ENCODE assay signal across 27 cellular contexts in genomic region chr12:67085699-67086098, GRCh38.
A peak's percentile ranks its signal among the peaks of the same experiment; 100 is the strongest.
DNase-seq lines count a peak whose midpoint lies in the region; ATAC-seq and TF ChIP-seq lines count a peak whose summit lies in the region.
"Had no signal": no experiment of that assay in that cellular context is flagged by ENCODE, and none has a peak within 500 bp of the region (broad histone marks: within the 10 kb centered on the region; RNA-seq: fewer than 3 reads in every experiment).

No MANE protein-coding gene starts in this region.

- peak overlapping the region; percentile 44 for H2AFZ ChIP-seq in neural progenitor cell (replicated peaks)

- H3K27ac Mint-ChIP-seq in neural progenitor cell, result no peak overlapping the region
- H3K27ac Mint-ChIP-seq: CD4-positive, alpha-beta memory T cell had no signal

- H3K27me3 ChIP-seq in neural progenitor cell, result no peaks in the 10 kb centered on the region
- peaks cover 0 to 43% (median 5%) of the 10 kb centered on the region in 9 donors for H3K27me3 ChIP-seq in heart left ventricle
- H3K27me3 ChIP-seq: SJCRH30 had no signal

- 73 to 78% (median 76%) methylated on average over 2 of the region's 2 CpGs for WGBS in heart left ventricle, 4 donors

- no peaks in the 10 kb centered on the region for H3K9me3 Mint-ChIP-seq in neural progenitor cell
- H3K9me3 Mint-ChIP-seq: CD4-positive, alpha-beta memory T cell had no signal

- TF ChIP-seq CTCF in LNCaP clone FGC (IDR thresholded peaks at IDR 0.05; ENCODE audit: control insufficient read depth, extremely low read depth, insufficient read depth), result no peak
- TF ChIP-seq CTCF in VCaP (conservative IDR thresholded peaks at IDR 0.05), result no peak
- TF ChIP-seq CTCF in neural progenitor cell (IDR thresholded peaks at IDR 0.05), result no peak
- TF ChIP-seq CTCF in heart left ventricle (IDR thresholded peaks at IDR 0.05), result no peak

- no peaks in the 10 kb centered on the region for H3K79me2 ChIP-seq in neural progenitor cell (ENCODE audit: low read depth)

- H3K4me3 Mint-ChIP-seq in neural progenitor cell, result no peak overlapping the region
- H3K4me3 Mint-ChIP-seq: CD4-positive, alpha-beta memory T cell had no signal

- DNase-seq in COR-L47 (lab: John Stamatoyannopoulos, UW), result peak; percentile 14
- peak; percentile 7 for DNase-seq in LNCaP clone FGC (ENCODE audit: low read depth)
- DNase-seq in neural progenitor cell (ENCODE audit: low spot score), result no peak
- no peak for DNase-seq in heart left ventricle
- DNase-seq: C1 segment of cervical spinal cord; Caco-2; CD4-positive, alpha-beta memory T cell; DMS 273 treated with DMSO at 0.1 percent for 48 hours; DMS79 treated with DMSO at 0.1 percent for 48 hours; GF-D8; Kasumi-1; MV-4-11; NCI-H1694 treated with DMSO at 0.1 percent for 48 hours; NCI-H2081 treated with DMSO at 0.1 percent for 48 hours; NCI-H2171 treated with DMSO at 0.1 percent for 48 hours; NCI-H345; NCI-H510A treated with DMSO at 0.1 percent for 48 hours; NCI-H82; NK-92 treated with Interleukin-12 subunit alpha and Interleukin-12 subunit beta, amount 100 ng/mL, for 24 hours; PC-3; SJCRH30 had no signal

- H3K36me3 Mint-ChIP-seq in neural progenitor cell, result no peaks in the 10 kb centered on the region
- H3K36me3 Mint-ChIP-seq: CD4-positive, alpha-beta memory T cell had no signal

- H3K36me3 ChIP-seq in neural progenitor cell (no peaks in the 10 kb centered on the region), heart left ventricle (no peaks in the 10 kb centered on the region)
- H3K36me3 ChIP-seq: SJCRH30 had no signal

- H3K27me3 Mint-ChIP-seq in neural progenitor cell (ENCODE audit: insufficient read depth, low read depth), result no peaks in the 10 kb centered on the region

- H3K4me1 ChIP-seq in neural progenitor cell (peaks cover 5% of the 10 kb centered on the region), heart left ventricle (no peaks in the 10 kb centered on the region)
- H3K4me1 ChIP-seq: SJCRH30 had no signal

- intact Hi-C loops in heart left ventricle (cut with DNase I), result no loop called here

- no peak overlapping the region for H3K4me3 ChIP-seq in LNCaP clone FGC (ENCODE audit: low read depth, low read length)
- no peak overlapping the region for H3K4me3 ChIP-seq in neural progenitor cell
- H3K4me3 ChIP-seq in heart left ventricle, result no peak overlapping the region
- H3K4me3 ChIP-seq: K562, SJCRH30 had no signal

- no peak for TF ChIP-seq POLR2A in heart left ventricle (IDR thresholded peaks at IDR 0.05)

- H3K4me1 Mint-ChIP-seq in neural progenitor cell, result peaks cover 6% of the 10 kb centered on the region
- H3K4me1 Mint-ChIP-seq: CD4-positive, alpha-beta memory T cell had no signal

- H4K20me1 ChIP-seq in neural progenitor cell (ENCODE audit: low read depth), result no peaks in the 10 kb centered on the region

- no peaks in the 10 kb centered on the region for H3F3A ChIP-seq in neural progenitor cell (ENCODE audit: low read depth)

- H3K9me3 ChIP-seq in neural progenitor cell (ENCODE audit: low read depth), result no peaks in the 10 kb centered on the region
- H3K9me3 ChIP-seq in heart left ventricle, result no peaks in the 10 kb centered on the region
- H3K9me3 ChIP-seq: Caco-2, SJCRH30 had no signal

- ATAC-seq in HG03342 (IDR thresholded peaks at IDR 0.05; ENCODE audit: unreplicated experiment) (no peak), HG02623 (IDR thresholded peaks at IDR 0.05; ENCODE audit: unreplicated experiment) (no peak), heart left ventricle (no peak)
- ATAC-seq: HCT116, K562, PC-3, Right ventricle myocardium inferior had no signal

- no peak overlapping the region for H3K4me2 ChIP-seq in neural progenitor cell

- H3K9ac ChIP-seq in neural progenitor cell, result no peak overlapping the region

- H3K27ac ChIP-seq in VCaP (peak overlapping the region; percentile 39), neural progenitor cell (no peak overlapping the region), heart left ventricle (no peak overlapping the region)
- H3K27ac ChIP-seq: SJCRH30 had no signal

Comparison
In these comparisons a context has a peak if more than half of its experiments do, and no peak if none do; other contexts are left out.
1. DNase-seq: peak in COR-L47 (single experiment) and LNCaP clone FGC (single experiment); none in neural progenitor cell (single experiment) and heart left ventricle (0 of 5).